ENCODE assay signal across 8 cellular contexts in the genomic region with DNA sequence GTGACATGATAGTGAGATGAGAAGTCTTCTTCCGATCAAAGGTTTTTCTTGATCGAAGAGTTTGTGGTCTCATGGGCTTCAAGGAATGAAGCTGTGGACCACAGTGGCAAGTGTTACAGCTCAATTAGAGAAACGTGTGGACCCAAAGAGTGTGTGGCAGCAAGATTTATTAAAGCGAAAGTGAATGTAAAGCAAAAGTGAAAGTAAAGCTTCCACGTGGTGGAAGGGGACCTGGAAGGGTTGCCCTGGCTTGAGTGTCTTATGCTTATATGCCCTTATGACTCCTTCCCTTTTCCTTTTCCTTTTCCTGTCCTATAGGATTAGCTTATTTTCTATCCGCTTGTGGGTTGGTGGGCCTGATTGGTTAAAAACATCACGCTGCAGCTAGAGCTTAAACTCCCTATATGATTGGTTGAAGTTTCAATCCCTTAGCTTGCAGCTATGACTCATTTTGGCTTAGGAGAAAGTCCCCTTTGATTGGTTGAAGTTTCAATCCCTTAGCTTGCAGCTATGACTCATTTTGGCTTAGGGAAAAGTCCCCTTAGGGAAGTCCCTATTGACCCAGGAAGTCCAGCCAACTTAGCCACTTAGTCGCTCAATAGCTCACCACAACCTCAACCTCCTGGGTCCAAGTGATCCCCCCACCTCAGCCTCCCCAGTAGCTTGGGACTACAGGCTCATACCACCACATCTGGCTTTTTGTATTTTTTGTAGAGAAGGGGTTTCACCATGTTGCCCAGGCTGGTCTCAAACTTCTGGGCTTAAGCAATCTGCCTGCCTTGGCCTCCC. TPM values are rescaled to one million over a fixed set of nuclear protein-coding genes. Genes with fewer than 3 reads are reported as not detected.
A peak's percentile ranks its signal among the peaks of the same experiment; 100 is the strongest.
DNase-seq lines count a peak whose midpoint lies in the region; ATAC-seq and TF ChIP-seq lines count a peak whose summit lies in the region.

No MANE protein-coding gene starts in this region.

- DNase-seq in AG10803 (ENCODE audit: low read depth) (peak; percentile 39), LNCaP clone FGC (ENCODE audit: low read depth) (no peak), left colon (no peak), thoracic aorta (ENCODE audit: low spot score) (no peak), NCI-H2107 (lab: John Stamatoyannopoulos, UW) (no peak)
- DNase-seq in activated CD8-positive, alpha-beta memory T cell treated with anti-CD3 and anti-CD28 coated beads, Interleukin-2, amount 10 ng/mL, durations not matched to agents 7 days and 5 days = peak; percentile 62

- H3K36me3 Mint-ChIP-seq in activated CD8-positive, alpha-beta memory T cell treated with anti-CD3 and anti-CD28 coated beads, Interleukin-2, amount 10 ng/mL, durations not matched to agents 7 days and 5 days = peaks cover 19% of the 10 kb centered on the region

- H3K36me3 ChIP-seq in thoracic aorta = no peaks in the 10 kb centered on the region

- H3K4me3 ChIP-seq in AG10803 (ENCODE audit: low read length) (peak overlapping the region; percentile 33), LNCaP clone FGC (ENCODE audit: low read depth, low read length) (0 out of 2 replicates have a peak overlapping the region, but pooled peaks have one; percentile 0), thoracic aorta (peak overlapping the region; percentile 49)

- H3K27ac Mint-ChIP-seq in activated CD8-positive, alpha-beta memory T cell treated with anti-CD3 and anti-CD28 coated beads, Interleukin-2, amount 10 ng/mL, durations not matched to agents 7 days and 5 days = peak overlapping the region; percentile 95

- no peaks in the 10 kb centered on the region for H3K4me1 ChIP-seq in thoracic aorta (ENCODE audit: control insufficient read depth in 1 of 2, low read depth in 2 of 2)

- H3K9me3 ChIP-seq in thoracic aorta = peaks cover 4% of the 10 kb centered on the region

- CTCF ChIA-PET in activated CD8-positive, alpha-beta memory T cell treated with anti-CD3 and anti-CD28 coated beads, Interleukin-2, amount 10 ng/mL, durations not matched to agents 7 days and 5 days (lab: Charles Lee) = interaction anchor here (0.6 to 7.1 kb wide), 13 partner anchors 75 to 263 kb away, joined by 3 to 140 read pairs (median 4); partner anchors contain the start of genes BLVRA, COA1 and STK17A

- H3K4me1 Mint-ChIP-seq in activated CD8-positive, alpha-beta memory T cell treated with anti-CD3 and anti-CD28 coated beads, Interleukin-2, amount 10 ng/mL, durations not matched to agents 7 days and 5 days = peaks cover 28% of the 10 kb centered on the region

- ATAC-seq in GM19452 (IDR thresholded peaks at IDR 0.05; ENCODE audit: unreplicated experiment) (peak; percentile 57), left colon (peak; percentile 49), thoracic aorta (ENCODE audit: insufficient number of reproducible peaks, low FRiP score, low read depth) (no peak), GM18861 (IDR thresholded peaks at IDR 0.05; ENCODE audit: unreplicated experiment) (no peak)
- ATAC-seq in activated CD8-positive, alpha-beta memory T cell treated with anti-CD3 and anti-CD28 coated beads, Interleukin-2, amount 10 ng/mL, durations not matched to agents 7 days and 5 days = peak; percentile 76

- H3K27ac ChIP-seq in thoracic aorta = no peak overlapping the region

- peak overlapping the region; percentile 78 for H3K4me3 Mint-ChIP-seq in activated CD8-positive, alpha-beta memory T cell treated with anti-CD3 and anti-CD28 coated beads, Interleukin-2, amount 10 ng/mL, durations not matched to agents 7 days and 5 days

- no peaks in the 10 kb centered on the region for H3K27me3 ChIP-seq in thoracic aorta (replicated peaks; ENCODE audit: insufficient read depth)

- peaks cover 7% of the 10 kb centered on the region for H3K9me3 Mint-ChIP-seq in activated CD8-positive, alpha-beta memory T cell treated with anti-CD3 and anti-CD28 coated beads, Interleukin-2, amount 10 ng/mL, durations not matched to agents 7 days and 5 days (ENCODE audit: low read depth)

- TF ChIP-seq CTCF in AG10803 (conservative IDR thresholded peaks at IDR 0.05; ENCODE audit: low read length) (no peak), LNCaP clone FGC (IDR thresholded peaks at IDR 0.05; ENCODE audit: control insufficient read depth, extremely low read depth, insufficient read depth) (no peak), thoracic aorta (IDR thresholded peaks at IDR 0.05) (no peak)

- intact Hi-C loops in left colon (cut with DNase I, micrococcal nuclease) = loop anchor here in 1 of 2 donors (5.0 to 10.0 kb wide), 2 partner anchors 110 to 252 kb away; partner anchors contain the start of genes COA1 and STK17A

- H3K27me3 Mint-ChIP-seq in activated CD8-positive, alpha-beta memory T cell treated with anti-CD3 and anti-CD28 coated beads, Interleukin-2, amount 10 ng/mL, durations not matched to agents 7 days and 5 days = peaks cover 13% of the 10 kb centered on the region

RNA-seq across cellular contexts. Expression of gene MRPS24, which starts 34.7 kb away (rescaled TPM):
- total RNA-seq in activated CD8-positive, alpha-beta memory T cell treated with anti-CD3 and anti-CD28 coated beads, Interleukin-2, amount 10 ng/mL, durations not matched to agents 7 days and 5 days = 10 to 100 TPM; 75.3 to 96.2 TPM
- total RNA-seq in left colon (10 to 100 TPM; 90.9 to 94.7 TPM), thoracic aorta (10 to 100 TPM; 50.6 to 71.8 TPM)

Comparison
In these comparisons a context has a peak if more than half of its experiments do, and no peak if none do; other contexts are left out.
1. DNase-seq: peak in AG10803 (single experiment) and activated CD8-positive, alpha-beta memory T cell treated with anti-CD3 and anti-CD28 coated beads, Interleukin-2, amount 10 ng/mL, durations not matched to agents 7 days and 5 days (single experiment); none in LNCaP clone FGC (single experiment), left colon (0 of 2), thoracic aorta (single experiment) and NCI-H2107 (single experiment).
2. ATAC-seq: peak in GM19452 (single experiment), activated CD8-positive, alpha-beta memory T cell treated with anti-CD3 and anti-CD28 coated beads, Interleukin-2, amount 10 ng/mL, durations not matched to agents 7 days and 5 days (single experiment) and left colon (single experiment); none in thoracic aorta (single experiment) and GM18861 (single experiment).
3. Peak in every context shown above with its lines, with median percentiles within 50 percentile points of each other: H3K4me3 ChIP-seq.